Comparison of ENCODE assay signal across 8 cellular contexts in the genomic region with DNA sequence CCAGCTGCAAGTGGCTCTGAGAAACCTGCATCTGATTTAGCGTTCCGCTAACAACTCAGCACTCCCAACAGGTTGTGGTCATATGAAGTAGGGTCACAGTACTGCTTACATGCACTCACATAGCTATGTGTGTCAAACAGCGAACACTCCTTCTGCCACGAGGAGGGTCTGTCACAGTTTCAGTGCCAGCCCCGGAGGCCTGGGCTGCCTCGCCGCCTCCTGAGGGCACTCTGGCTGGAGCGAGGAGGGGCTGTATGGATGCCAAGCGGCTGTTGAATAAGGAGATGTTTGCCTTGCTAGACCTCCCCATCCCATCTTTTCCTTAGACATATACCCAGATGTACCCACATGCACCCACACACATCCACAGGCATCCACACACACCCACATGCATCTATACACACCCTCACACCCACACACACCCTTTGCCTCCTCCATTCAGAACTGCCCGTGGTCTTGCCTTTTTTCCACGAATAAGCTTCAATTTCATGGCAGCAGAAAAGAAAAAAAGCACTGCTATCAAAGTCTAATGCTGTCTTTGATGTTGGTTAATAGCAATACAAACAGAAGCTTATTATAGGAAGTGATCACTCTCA.
"Had no signal": no experiment of that assay in that cellular context is flagged by ENCODE, and none has a peak within 500 bp of the region (broad histone marks: within the 10 kb centered on the region; RNA-seq: fewer than 3 reads in every experiment).

No MANE protein-coding gene starts in this region.

- H3K27ac Mint-ChIP-seq: GM23338, H9, HFFc6, IgD-negative memory B cell had no signal

- H3K4me3 ChIP-seq: GM23338 had no signal

- DNase-seq: H9, HCEC 1CT, HFFc6, KBM-7 had no signal

- H3K4me1 Mint-ChIP-seq: IgD-negative memory B cell had no signal

- H3K27ac ChIP-seq: HL-60 had no signal

- ATAC-seq: GM23338, HepG2 had no signal

- H3K9me3 Mint-ChIP-seq: GM23338, HFFc6 had no signal

- H3K4me2 ChIP-seq: GM23338 had no signal

- H3K4me3 Mint-ChIP-seq: GM23338, H9, HFFc6 had no signal
